Comparison of ENCODE assay signal across 34 cellular contexts in the genomic region with DNA sequence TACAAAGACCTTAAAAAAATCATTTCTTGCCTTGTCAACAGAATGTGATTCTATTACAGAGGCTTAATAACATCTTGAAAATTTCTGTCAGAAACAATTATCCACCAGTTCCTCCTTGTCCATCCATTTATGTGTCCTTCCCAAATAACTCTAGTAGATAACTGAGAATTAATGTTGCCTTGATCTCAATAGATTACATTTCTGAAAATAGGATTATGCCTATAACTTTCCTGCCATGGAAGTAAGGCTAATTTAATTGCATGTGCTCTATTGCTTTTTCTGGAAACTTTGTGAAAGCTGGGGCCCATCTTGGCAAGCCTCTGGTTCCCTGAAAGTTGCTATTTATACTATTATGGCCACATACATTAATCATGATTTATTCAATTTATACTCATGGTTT.
DNase-seq lines count a peak whose midpoint lies in the region; ATAC-seq and TF ChIP-seq lines count a peak whose summit lies in the region.
"Had no signal": no experiment of that assay in that cellular context is flagged by ENCODE, and none has a peak within 500 bp of the region (broad histone marks: within the 10 kb centered on the region; RNA-seq: fewer than 3 reads in every experiment).

No MANE protein-coding gene starts in this region.

- H3K27ac Mint-ChIP-seq in nephron: peak overlapping the region in 2 of 3 experiments; percentile 83 to 86
- H3K27ac Mint-ChIP-seq: B cell; CD14-positive monocyte; CD4-positive, alpha-beta memory T cell; CD4-positive, alpha-beta T cell; CD4-positive, CD25-positive, alpha-beta regulatory T cell; CD8-positive, alpha-beta memory T cell; CD8-positive, alpha-beta T cell had no signal

- H3K27me3 Mint-ChIP-seq in nephron (ENCODE audit: low read depth): no peaks in the 10 kb centered on the region
- H3K27me3 Mint-ChIP-seq: B cell; CD4-positive, alpha-beta memory T cell; CD4-positive, alpha-beta T cell; CD8-positive, alpha-beta memory T cell had no signal

- CTCF ChIA-PET in SK-N-SH (lab: Yijun Ruan, JAX): interaction anchor here (4.3 kb wide), 1 partner anchor 11 kb away, joined by 23 read pairs; no protein-coding TSS in a partner anchor

- no peaks in the 10 kb centered on the region for H3K9me2 ChIP-seq in SK-N-SH

- peaks cover 22% of the 10 kb centered on the region for H3K4me1 Mint-ChIP-seq in nephron
- H3K4me1 Mint-ChIP-seq: B cell; CD14-positive monocyte; CD4-positive, alpha-beta memory T cell; CD4-positive, CD25-positive, alpha-beta regulatory T cell; CD8-positive, alpha-beta memory T cell had no signal

- ATAC-seq in SK-N-SH treated with all-trans-retinoic acid at 6 μM for 48 hours (peak; percentile 67; the same call in 2 of the 3 replicates), HG02759 (IDR thresholded peaks at IDR 0.05; ENCODE audit: unreplicated experiment) (no peak)
- ATAC-seq: A549; CD8-positive, alpha-beta T cell had no signal

- DNase-seq in SK-N-SH (no peak), BE2C (peak; percentile 30), SK-N-DZ (ENCODE audit: low spot score) (peak; percentile 89), DMS153 treated with DMSO at 0.1 percent for 48 hours (lab: John Stamatoyannopoulos, UW; ENCODE audit: unreplicated experiment) (no peak), NCI-H1436 treated with DMSO at 0.1 percent for 48 hours (lab: John Stamatoyannopoulos, UW) (no peak)
- DNase-seq: 8988T; ACHN; AML-193; C1 segment of cervical spinal cord; Caco-2; Calu3; CD4-positive, alpha-beta memory T cell; CD4-positive, alpha-beta T cell; CD4-positive, CD25-positive, alpha-beta regulatory T cell; CD8-positive, alpha-beta memory T cell; CD8-positive, alpha-beta T cell; COR-L47; DMS 273 treated with DMSO at 0.1 percent for 48 hours; DMS153; DMS53; DMS79; DMS79 treated with DMSO at 0.1 percent for 48 hours; DND-41; EL had no signal

- TF ChIP-seq EP300 in SK-N-SH (IDR thresholded peaks at IDR 0.05; ENCODE audit: borderline replicate concordance in 1 of 2, low read depth in 1 of 2, low read length in 1 of 2): no peak

- POLR2A ChIA-PET in SK-N-SH (lab: Yijun Ruan, JAX): no interaction called here

- H3K4me3 Mint-ChIP-seq in nephron: no peak overlapping the region
- H3K4me3 Mint-ChIP-seq: B cell; CD14-positive monocyte; CD4-positive, alpha-beta memory T cell; CD4-positive, alpha-beta T cell; CD4-positive, CD25-positive, alpha-beta regulatory T cell; CD8-positive, alpha-beta memory T cell; CD8-positive, alpha-beta T cell had no signal

- H3K4me1 ChIP-seq in SK-N-SH (ENCODE audit: control insufficient read depth in 1 of 2, insufficient read depth in 2 of 2, low read depth in 1 of 2, low read length in 1 of 2): 0 out of 4 replicates have a peak, but pooled peaks cover 0 to 5% of the 10 kb centered on the region in 2 experiments
- H3K4me1 ChIP-seq in BE2C: peaks cover 15% of the 10 kb centered on the region
- H3K4me1 ChIP-seq: A549, Caco-2 had no signal

- no peaks in the 10 kb centered on the region for H3K9me3 Mint-ChIP-seq in nephron
- H3K9me3 Mint-ChIP-seq: CD4-positive, alpha-beta T cell; CD8-positive, alpha-beta T cell had no signal

- H3K9ac ChIP-seq in SK-N-SH: no peak overlapping the region
- H3K9ac ChIP-seq: BLaER1; BLaER1 treated with 17β-estradiol and CSF1 and Interleukin-3, amounts not matched to agents 10 nM and 100 nM had no signal

- no peak overlapping the region for H2AFZ ChIP-seq in SK-N-SH (ENCODE audit: low read depth)

- H3K4me3 ChIP-seq in SK-N-SH (ENCODE audit: low read depth in 2 of 2, low read length in 1 of 2) (no peak overlapping the region), BE2C (ENCODE audit: low read depth, low read length) (no peak overlapping the region)
- H3K4me3 ChIP-seq: A549; BLaER1; BLaER1 treated with 17β-estradiol and CSF1 and Interleukin-3, amounts not matched to agents 10 nM and 100 nM had no signal

- no peaks in the 10 kb centered on the region for H3K36me3 ChIP-seq in SK-N-SH (replicated peaks in 1 of 2; ENCODE audit: control insufficient read depth in 1 of 2, insufficient read depth in 2 of 2, low read length in 1 of 2)
- H3K36me3 ChIP-seq in BE2C: no peaks in the 10 kb centered on the region
- H3K36me3 ChIP-seq: BLaER1; BLaER1 treated with 17β-estradiol and CSF1 and Interleukin-3, amounts not matched to agents 10 nM and 100 nM had no signal

- peaks cover 12% of the 10 kb centered on the region for H3F3A ChIP-seq in SK-N-SH (replicated peaks; ENCODE audit: insufficient read depth)

- H3K9me3 ChIP-seq in SK-N-SH (no peaks in the 10 kb centered on the region), BE2C (no peaks in the 10 kb centered on the region)
- H3K9me3 ChIP-seq: A549; BLaER1; BLaER1 treated with 17β-estradiol and CSF1 and Interleukin-3, amounts not matched to agents 10 nM and 100 nM; Caco-2 had no signal

- H3K4me2 ChIP-seq in SK-N-SH: no peak overlapping the region
- H3K4me2 ChIP-seq: A549; BLaER1; BLaER1 treated with 17β-estradiol and CSF1 and Interleukin-3, amounts not matched to agents 10 nM and 100 nM had no signal

- TF ChIP-seq CTCF in SK-N-SH (IDR thresholded peaks at IDR 0.05) (no peak), BE2C (IDR thresholded peaks at IDR 0.05; ENCODE audit: low read depth, low read length) (no peak), nephron (IDR thresholded peaks at IDR 0.05; ENCODE audit: unreplicated experiment in 3 of 3) (no peak)

- no peaks in the 10 kb centered on the region for H4K20me1 ChIP-seq in SK-N-SH (ENCODE audit: insufficient read depth)
- H4K20me1 ChIP-seq: BLaER1; BLaER1 treated with 17β-estradiol and CSF1 and Interleukin-3, amounts not matched to agents 10 nM and 100 nM had no signal

- H3K36me3 Mint-ChIP-seq in nephron (ENCODE audit: low read depth): no peaks in the 10 kb centered on the region
- H3K36me3 Mint-ChIP-seq: CD14-positive monocyte; CD4-positive, alpha-beta memory T cell; CD4-positive, CD25-positive, alpha-beta regulatory T cell; CD8-positive, alpha-beta memory T cell; CD8-positive, alpha-beta T cell had no signal

- no peaks in the 10 kb centered on the region for H3K27me3 ChIP-seq in SK-N-SH (ENCODE audit: insufficient read depth)
- no peaks in the 10 kb centered on the region for H3K27me3 ChIP-seq in BE2C
- H3K27me3 ChIP-seq: BLaER1; BLaER1 treated with 17β-estradiol and CSF1 and Interleukin-3, amounts not matched to agents 10 nM and 100 nM had no signal

- H3K79me2 ChIP-seq in SK-N-SH (ENCODE audit: insufficient read depth): no peaks in the 10 kb centered on the region

- no peak overlapping the region for H3K27ac ChIP-seq in SK-N-SH (ENCODE audit: low read depth in 2 of 2, low read length in 1 of 2)
- H3K27ac ChIP-seq: 22Rv1; A549; BLaER1; BLaER1 treated with 17β-estradiol and CSF1 and Interleukin-3, amounts not matched to agents 10 nM and 100 nM; C4-2B had no signal

- no peak for TF ChIP-seq RAD21 in SK-N-SH (IDR thresholded peaks at IDR 0.05; ENCODE audit: low read length)

TF ChIP-seq in SK-N-SH treated with all-trans-retinoic acid at 6 μM for 48 hours, 23 proteins besides CTCF, POLR2A, EP300 and RAD21 (continues in another document):
- peak; percentile 99 for TF ChIP-seq ISL1 (CRISPR knock-in tag; IDR thresholded peaks at IDR 0.05)
- TF ChIP-seq GLIS3 (CRISPR knock-in tag; IDR thresholded peaks at IDR 0.05): no peak
- no peak for TF ChIP-seq ZNF8 (CRISPR knock-in tag; IDR thresholded peaks at IDR 0.05)
- TF ChIP-seq ZC3H10 (CRISPR knock-in tag; IDR thresholded peaks at IDR 0.05): peak; percentile 86
- peak; percentile 75; the same call in 1 of the 2 replicates for TF ChIP-seq PATZ1 (CRISPR knock-in tag; IDR thresholded peaks at IDR 0.05; ENCODE audit: borderline replicate concordance)

TF ChIP-seq in SK-N-SH, 30 proteins besides CTCF, POLR2A, EP300 and RAD21 (continues in another document):
- TF ChIP-seq USF1 (IDR thresholded peaks at IDR 0.05; ENCODE audit: borderline replicate concordance, low read depth) (no peak), ZBTB33 (IDR thresholded peaks at IDR 0.05; ENCODE audit: borderline replicate concordance, low read depth) (no peak), EZH2phosphoT487 (IDR thresholded peaks at IDR 0.05; ENCODE audit: borderline replicate concordance, low read depth) (no peak), TAF1 (IDR thresholded peaks at IDR 0.05; ENCODE audit: borderline replicate concordance, low read depth, low read length) (no peak), TEAD4 (IDR thresholded peaks at IDR 0.05; ENCODE audit: borderline replicate concordance, insufficient read depth) (no peak)
- TF ChIP-seq, protein P1, sequence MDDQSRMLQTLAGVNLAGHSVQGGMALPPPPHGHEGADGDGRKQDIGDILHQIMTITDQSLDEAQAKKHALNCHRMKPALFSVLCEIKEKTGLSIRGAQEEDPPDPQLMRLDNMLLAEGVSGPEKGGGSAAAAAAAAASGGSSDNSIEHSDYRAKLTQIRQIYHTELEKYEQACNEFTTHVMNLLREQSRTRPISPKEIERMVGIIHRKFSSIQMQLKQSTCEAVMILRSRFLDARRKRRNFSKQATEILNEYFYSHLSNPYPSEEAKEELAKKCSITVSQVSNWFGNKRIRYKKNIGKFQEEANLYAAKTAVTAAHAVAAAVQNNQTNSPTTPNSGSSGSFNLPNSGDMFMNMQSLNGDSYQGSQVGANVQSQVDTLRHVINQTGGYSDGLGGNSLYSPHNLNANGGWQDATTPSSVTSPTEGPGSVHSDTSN (IDR thresholded peaks at IDR 0.05): no peak

Comparison
In these comparisons a context has a peak if more than half of its experiments do, and no peak if none do; other contexts are left out.
1. DNase-seq: peak in BE2C (single experiment) and SK-N-DZ (single experiment); none in SK-N-SH (single experiment), DMS153 treated with DMSO at 0.1 percent for 48 hours (single experiment) and NCI-H1436 treated with DMSO at 0.1 percent for 48 hours (single experiment).